7 cellular contexts compared by ENCODE assay signal in the genomic region with DNA sequence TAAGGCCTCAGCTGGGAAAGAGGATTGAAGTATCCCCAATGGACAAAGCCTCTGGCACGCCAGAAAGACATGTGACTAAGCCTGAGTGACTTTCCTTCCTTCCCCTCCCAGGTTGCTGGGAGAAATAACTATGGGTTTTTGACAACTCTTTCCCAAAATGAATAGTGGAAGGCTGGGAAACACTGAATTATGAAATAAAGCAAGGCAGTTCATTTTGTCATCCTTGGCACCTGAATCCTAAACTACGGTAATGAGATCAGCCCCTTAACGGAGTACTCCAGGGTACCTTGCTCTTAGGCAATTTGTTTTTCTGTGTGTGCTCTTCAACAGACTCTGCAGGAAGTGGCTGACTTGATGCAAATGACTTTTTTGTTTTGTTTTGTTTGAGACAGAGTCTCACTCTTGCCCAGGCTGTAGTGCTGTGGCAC.
DNase-seq lines count a peak whose midpoint lies in the region; ATAC-seq, FAIRE-seq and TF ChIP-seq lines count a peak whose summit lies in the region.

No MANE protein-coding gene starts in this region.

- peak overlapping the region; percentile 52 for H2AFZ ChIP-seq in osteoblast (ENCODE audit: low read length)

- peak; percentile 94 for ATAC-seq in HG02885 (IDR thresholded peaks at IDR 0.05; ENCODE audit: poor library complexity, unreplicated experiment)

- WGBS in prostate gland: 81% methylated on average over 3 of the region's 3 CpGs

- peaks cover 51% of the 10 kb centered on the region for H3K4me1 ChIP-seq in adipocyte (ENCODE audit: control insufficient read depth, insufficient read depth, low read length)
- peaks cover 31% of the 10 kb centered on the region for H3K4me1 ChIP-seq in osteoblast (ENCODE audit: insufficient read depth, low read length)
- no peaks in the 10 kb centered on the region for H3K4me1 ChIP-seq in HAP-1
- no peaks in the 10 kb centered on the region for H3K4me1 ChIP-seq in prostate gland (replicated peaks)

- TF ChIP-seq POLR2A in prostate gland (IDR thresholded peaks at IDR 0.05) (no peak), GM12892 (IDR thresholded peaks at IDR 0.05; ENCODE audit: low read depth, low read length) (no peak)

- H3K79me2 ChIP-seq in osteoblast (ENCODE audit: insufficient read depth, low read length): no peaks in the 10 kb centered on the region

- H3K9ac ChIP-seq in adipocyte (ENCODE audit: low read length): peak overlapping the region; percentile 30

- H3K36me3 ChIP-seq in adipocyte (ENCODE audit: control insufficient read depth, insufficient read depth, low read length, severe bottlenecking) (no peaks in the 10 kb centered on the region), osteoblast (ENCODE audit: insufficient read depth, low read length) (no peaks in the 10 kb centered on the region), HAP-1 (replicated peaks) (no peaks in the 10 kb centered on the region), prostate gland (no peaks in the 10 kb centered on the region)

- intact Hi-C loops in prostate gland (cut with DNase I): no loop called here

- H4K20me1 ChIP-seq in osteoblast (ENCODE audit: insufficient read depth, low read length): no peaks in the 10 kb centered on the region

- H3K9me3 ChIP-seq in adipocyte (ENCODE audit: control insufficient read depth, low read length) (no peaks in the 10 kb centered on the region), osteoblast (ENCODE audit: low read depth, low read length) (no peaks in the 10 kb centered on the region), HAP-1 (no peaks in the 10 kb centered on the region), prostate gland (no peaks in the 10 kb centered on the region)

- in situ Hi-C loops in HAP-1 (cut with MboI; ENCODE audit: low sequenced_read_pairs): no loop called here

- H3K27me3 ChIP-seq in adipocyte (replicated peaks; ENCODE audit: control insufficient read depth, insufficient read depth, low read length) (peaks cover 5% of the 10 kb centered on the region), osteoblast (ENCODE audit: insufficient read depth, low read length) (no peaks in the 10 kb centered on the region), HAP-1 (ENCODE audit: low read depth) (no peaks in the 10 kb centered on the region), prostate gland (replicated peaks; ENCODE audit: insufficient read depth) (no peaks in the 10 kb centered on the region)

- H3K4me2 ChIP-seq in osteoblast (ENCODE audit: insufficient read depth, low read length): peak overlapping the region; percentile 38

- peak; percentile 27 for DNase-seq in GM19240 (ENCODE audit: insufficient read length, low spot score)
- DNase-seq in adipocyte (ENCODE audit: low read depth): no peak
- peak; percentile 88 for DNase-seq in osteoblast (ENCODE audit: insufficient read length, low spot score, missing footprints)
- DNase-seq in HAP-1 (ENCODE audit: low spot score in 2 of 2): no peak
- DNase-seq in prostate gland (ENCODE audit: low spot score): no peak
- DNase-seq in GM12892 (ENCODE audit: insufficient read length): no peak

- H3K27ac ChIP-seq in osteoblast (ENCODE audit: low read depth, low read length) (peak overlapping the region; percentile 25), prostate gland (no peak overlapping the region)

- TF ChIP-seq CTCF in osteoblast (IDR thresholded peaks at IDR 0.05; ENCODE audit: extremely low read depth, low read depth, low read length): no peak
- no peak for TF ChIP-seq CTCF in prostate gland (IDR thresholded peaks at IDR 0.05)

- H3K4me3 ChIP-seq in adipocyte (ENCODE audit: low read length): peak overlapping the region; percentile 61
- H3K4me3 ChIP-seq in osteoblast (ENCODE audit: insufficient read depth, low read length): no peak overlapping the region
- no peak overlapping the region for H3K4me3 ChIP-seq in HAP-1
- H3K4me3 ChIP-seq in prostate gland: no peak overlapping the region

- no peak for FAIRE-seq in GM12892 (lab: Jason Lieb, UNC)

Comparison
In these comparisons a context has a peak if more than half of its experiments do, and no peak if none do; other contexts are left out.
1. DNase-seq: peak in GM19240 (single experiment) and osteoblast (single experiment); none in adipocyte (single experiment), HAP-1 (0 of 2), prostate gland (single experiment) and GM12892 (single experiment).